1 cellular context compared by ENCODE assay signal in the genomic region with DNA sequence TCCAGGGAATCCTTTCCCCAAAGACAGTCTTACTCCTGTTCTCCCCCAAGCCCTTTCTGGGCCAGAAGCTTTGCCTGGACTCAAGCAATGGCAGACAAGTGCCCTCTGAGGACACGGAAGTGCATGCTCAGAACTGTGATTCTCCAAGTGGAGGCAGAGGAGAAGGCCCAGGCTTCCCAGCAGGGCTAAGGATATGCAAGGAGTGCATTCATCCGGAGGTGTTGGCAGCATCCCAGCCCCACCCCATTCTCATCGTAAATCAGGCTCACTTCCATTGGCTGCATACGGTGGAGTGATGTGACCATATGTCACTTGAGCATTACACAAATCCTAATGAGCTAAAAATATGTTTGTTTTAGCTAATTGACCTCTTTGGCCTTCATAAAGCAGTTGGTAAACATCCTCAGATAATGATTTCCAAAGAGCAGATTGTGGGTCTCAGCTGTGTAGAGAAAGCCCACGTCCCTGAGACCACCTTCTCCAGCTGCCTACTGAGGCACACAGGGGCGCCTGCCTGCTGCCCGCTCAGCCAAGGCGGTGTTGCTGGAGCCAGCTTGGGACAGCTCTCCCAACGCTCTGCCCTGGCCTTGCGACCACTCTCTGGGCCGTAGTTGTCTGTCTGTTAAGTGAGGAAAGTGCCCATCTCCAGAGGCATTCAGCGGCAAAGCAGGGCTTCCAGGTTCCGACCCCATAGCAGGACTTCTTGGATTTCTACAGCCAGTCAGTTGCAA.
TF ChIP-seq lines count a peak whose summit lies in the region.

No MANE protein-coding gene starts in this region.

TF ChIP-seq in GM23338, 12 proteins besides CTCF, POLR2A, EP300 and RAD21:
- TF ChIP-seq EZH2phosphoT487 (IDR thresholded peaks at IDR 0.05; ENCODE audit: unreplicated experiment) (no peak), ZNF331 (CRISPR knock-in tag; IDR thresholded peaks at IDR 0.05; ENCODE audit: low read depth) (no peak), JUNB (IDR thresholded peaks at IDR 0.05; ENCODE audit: unreplicated experiment) (no peak), EZH2 (IDR thresholded peaks at IDR 0.05; ENCODE audit: low read depth, unreplicated experiment) (no peak), STAT1 (IDR thresholded peaks at IDR 0.05; ENCODE audit: unreplicated experiment) (no peak), NANOG (IDR thresholded peaks at IDR 0.05; ENCODE audit: borderline replicate concordance) (no peak), ZNF462 (CRISPR knock-in tag; IDR thresholded peaks at IDR 0.05) (no peak), ZNF114 (CRISPR knock-in tag; IDR thresholded peaks at IDR 0.05) (no peak), CREB1 (CRISPR knock-in tag; IDR thresholded peaks at IDR 0.05; ENCODE audit: low read depth) (no peak), POLR2AphosphoS5 (IDR thresholded peaks at IDR 0.05; ENCODE audit: low read depth) (no peak)
- TF ChIP-seq, protein P1, sequence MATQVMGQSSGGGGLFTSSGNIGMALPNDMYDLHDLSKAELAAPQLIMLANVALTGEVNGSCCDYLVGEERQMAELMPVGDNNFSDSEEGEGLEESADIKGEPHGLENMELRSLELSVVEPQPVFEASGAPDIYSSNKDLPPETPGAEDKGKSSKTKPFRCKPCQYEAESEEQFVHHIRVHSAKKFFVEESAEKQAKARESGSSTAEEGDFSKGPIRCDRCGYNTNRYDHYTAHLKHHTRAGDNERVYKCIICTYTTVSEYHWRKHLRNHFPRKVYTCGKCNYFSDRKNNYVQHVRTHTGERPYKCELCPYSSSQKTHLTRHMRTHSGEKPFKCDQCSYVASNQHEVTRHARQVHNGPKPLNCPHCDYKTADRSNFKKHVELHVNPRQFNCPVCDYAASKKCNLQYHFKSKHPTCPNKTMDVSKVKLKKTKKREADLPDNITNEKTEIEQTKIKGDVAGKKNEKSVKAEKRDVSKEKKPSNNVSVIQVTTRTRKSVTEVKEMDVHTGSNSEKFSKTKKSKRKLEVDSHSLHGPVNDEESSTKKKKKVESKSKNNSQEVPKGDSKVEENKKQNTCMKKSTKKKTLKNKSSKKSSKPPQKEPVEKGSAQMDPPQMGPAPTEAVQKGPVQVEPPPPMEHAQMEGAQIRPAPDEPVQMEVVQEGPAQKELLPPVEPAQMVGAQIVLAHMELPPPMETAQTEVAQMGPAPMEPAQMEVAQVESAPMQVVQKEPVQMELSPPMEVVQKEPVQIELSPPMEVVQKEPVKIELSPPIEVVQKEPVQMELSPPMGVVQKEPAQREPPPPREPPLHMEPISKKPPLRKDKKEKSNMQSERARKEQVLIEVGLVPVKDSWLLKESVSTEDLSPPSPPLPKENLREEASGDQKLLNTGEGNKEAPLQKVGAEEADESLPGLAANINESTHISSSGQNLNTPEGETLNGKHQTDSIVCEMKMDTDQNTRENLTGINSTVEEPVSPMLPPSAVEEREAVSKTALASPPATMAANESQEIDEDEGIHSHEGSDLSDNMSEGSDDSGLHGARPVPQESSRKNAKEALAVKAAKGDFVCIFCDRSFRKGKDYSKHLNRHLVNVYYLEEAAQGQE (IDR thresholded peaks at IDR 0.05; ENCODE audit: unreplicated experiment) = no peak
- TF ChIP-seq, protein P2, sequence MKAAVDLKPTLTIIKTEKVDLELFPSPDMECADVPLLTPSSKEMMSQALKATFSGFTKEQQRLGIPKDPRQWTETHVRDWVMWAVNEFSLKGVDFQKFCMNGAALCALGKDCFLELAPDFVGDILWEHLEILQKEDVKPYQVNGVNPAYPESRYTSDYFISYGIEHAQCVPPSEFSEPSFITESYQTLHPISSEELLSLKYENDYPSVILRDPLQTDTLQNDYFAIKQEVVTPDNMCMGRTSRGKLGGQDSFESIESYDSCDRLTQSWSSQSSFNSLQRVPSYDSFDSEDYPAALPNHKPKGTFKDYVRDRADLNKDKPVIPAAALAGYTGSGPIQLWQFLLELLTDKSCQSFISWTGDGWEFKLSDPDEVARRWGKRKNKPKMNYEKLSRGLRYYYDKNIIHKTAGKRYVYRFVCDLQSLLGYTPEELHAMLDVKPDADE (IDR thresholded peaks at IDR 0.05) = no peak
TF ChIP-seq in GM23338: peak in this region for 0.
